In the genomic region with DNA sequence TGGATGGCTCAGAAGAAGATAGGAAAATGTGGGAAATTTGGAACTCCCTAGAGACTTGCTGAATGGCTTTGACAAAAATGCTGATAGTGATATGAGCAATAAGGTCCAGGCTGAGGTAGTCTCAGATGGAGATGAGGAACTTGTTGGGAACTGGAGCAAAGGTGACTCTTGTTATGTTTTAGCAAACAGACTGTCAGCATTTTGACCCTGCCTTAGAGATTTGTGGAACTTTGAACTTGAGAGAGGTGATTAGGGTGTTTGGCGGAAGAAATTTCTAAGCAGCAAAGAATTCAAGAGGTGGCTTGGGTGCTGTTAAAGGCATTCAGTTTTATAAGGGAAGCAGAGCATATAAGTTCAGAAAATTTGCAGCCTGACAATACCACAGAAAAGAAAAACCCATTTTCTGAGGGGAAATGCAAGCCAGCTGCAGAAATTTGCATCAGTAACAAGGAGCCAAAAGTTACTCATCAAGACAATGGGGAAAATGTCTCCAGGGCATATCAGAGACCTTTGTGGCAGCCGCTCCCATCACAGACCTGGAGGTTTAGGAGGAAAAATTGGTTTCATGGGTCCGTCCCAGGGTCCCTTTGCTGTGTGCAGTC, we compare ENCODE assay signal across 1 cellular context.
TF ChIP-seq lines count a peak whose summit lies in the region.
"Not testable (repeated sequence)": the region's sequence is repeated elsewhere in the genome, so short reads cannot be mapped to it uniquely, and the experiment has no call there.

No MANE protein-coding gene starts in this region.

TF ChIP-seq in HepG2, 621 proteins besides CTCF, POLR2A, EP300 and RAD21 (continued from another document):
- TF ChIP-seq, protein P1, sequence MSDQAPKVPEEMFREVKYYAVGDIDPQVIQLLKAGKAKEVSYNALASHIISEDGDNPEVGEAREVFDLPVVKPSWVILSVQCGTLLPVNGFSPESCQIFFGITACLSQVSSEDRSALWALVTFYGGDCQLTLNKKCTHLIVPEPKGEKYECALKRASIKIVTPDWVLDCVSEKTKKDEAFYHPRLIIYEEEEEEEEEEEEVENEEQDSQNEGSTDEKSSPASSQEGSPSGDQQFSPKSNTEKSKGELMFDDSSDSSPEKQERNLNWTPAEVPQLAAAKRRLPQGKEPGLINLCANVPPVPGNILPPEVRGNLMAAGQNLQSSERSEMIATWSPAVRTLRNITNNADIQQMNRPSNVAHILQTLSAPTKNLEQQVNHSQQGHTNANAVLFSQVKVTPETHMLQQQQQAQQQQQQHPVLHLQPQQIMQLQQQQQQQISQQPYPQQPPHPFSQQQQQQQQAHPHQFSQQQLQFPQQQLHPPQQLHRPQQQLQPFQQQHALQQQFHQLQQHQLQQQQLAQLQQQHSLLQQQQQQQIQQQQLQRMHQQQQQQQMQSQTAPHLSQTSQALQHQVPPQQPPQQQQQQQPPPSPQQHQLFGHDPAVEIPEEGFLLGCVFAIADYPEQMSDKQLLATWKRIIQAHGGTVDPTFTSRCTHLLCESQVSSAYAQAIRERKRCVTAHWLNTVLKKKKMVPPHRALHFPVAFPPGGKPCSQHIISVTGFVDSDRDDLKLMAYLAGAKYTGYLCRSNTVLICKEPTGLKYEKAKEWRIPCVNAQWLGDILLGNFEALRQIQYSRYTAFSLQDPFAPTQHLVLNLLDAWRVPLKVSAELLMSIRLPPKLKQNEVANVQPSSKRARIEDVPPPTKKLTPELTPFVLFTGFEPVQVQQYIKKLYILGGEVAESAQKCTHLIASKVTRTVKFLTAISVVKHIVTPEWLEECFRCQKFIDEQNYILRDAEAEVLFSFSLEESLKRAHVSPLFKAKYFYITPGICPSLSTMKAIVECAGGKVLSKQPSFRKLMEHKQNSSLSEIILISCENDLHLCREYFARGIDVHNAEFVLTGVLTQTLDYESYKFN (CRISPR knock-in tag; conservative IDR thresholded peaks at IDR 0.05), result peak; percentile 57
- TF ChIP-seq RXRB (CRISPR knock-in tag; IDR thresholded peaks at IDR 0.05; ENCODE audit: borderline replicate concordance), result peak; percentile 96
- peak; percentile 59; the same call in 1 of the 2 replicates for TF ChIP-seq ZMYM2 (CRISPR knock-in tag; IDR thresholded peaks at IDR 0.05)
- peak; percentile 21; the same call in 1 of the 2 replicates for TF ChIP-seq FOXA3 (CRISPR knock-in tag; IDR thresholded peaks at IDR 0.05)
- TF ChIP-seq PHF21A (CRISPR knock-in tag; IDR thresholded peaks at IDR 0.05), result peak; percentile 53; the same call in 1 of the 2 replicates
- peak; percentile 61 for TF ChIP-seq SKI (IDR thresholded peaks at IDR 0.05; ENCODE audit: partially characterized antibody)
- TF ChIP-seq ZMYM4 (CRISPR knock-in tag; IDR thresholded peaks at IDR 0.05), result peak; percentile 19; the same call in 1 of the 2 replicates
- TF ChIP-seq PPARG (CRISPR knock-in tag; conservative IDR thresholded peaks at IDR 0.05), result peak; percentile 97
- TF ChIP-seq, protein P2, sequence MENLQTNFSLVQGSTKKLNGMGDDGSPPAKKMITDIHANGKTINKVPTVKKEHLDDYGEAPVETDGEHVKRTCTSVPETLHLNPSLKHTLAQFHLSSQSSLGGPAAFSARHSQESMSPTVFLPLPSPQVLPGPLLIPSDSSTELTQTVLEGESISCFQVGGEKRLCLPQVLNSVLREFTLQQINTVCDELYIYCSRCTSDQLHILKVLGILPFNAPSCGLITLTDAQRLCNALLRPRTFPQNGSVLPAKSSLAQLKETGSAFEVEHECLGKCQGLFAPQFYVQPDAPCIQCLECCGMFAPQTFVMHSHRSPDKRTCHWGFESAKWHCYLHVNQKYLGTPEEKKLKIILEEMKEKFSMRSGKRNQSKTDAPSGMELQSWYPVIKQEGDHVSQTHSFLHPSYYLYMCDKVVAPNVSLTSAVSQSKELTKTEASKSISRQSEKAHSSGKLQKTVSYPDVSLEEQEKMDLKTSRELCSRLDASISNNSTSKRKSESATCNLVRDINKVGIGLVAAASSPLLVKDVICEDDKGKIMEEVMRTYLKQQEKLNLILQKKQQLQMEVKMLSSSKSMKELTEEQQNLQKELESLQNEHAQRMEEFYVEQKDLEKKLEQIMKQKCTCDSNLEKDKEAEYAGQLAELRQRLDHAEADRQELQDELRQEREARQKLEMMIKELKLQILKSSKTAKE (CRISPR knock-in tag; IDR thresholded peaks at IDR 0.05; ENCODE audit: borderline replicate concordance), result peak; percentile 29; the same call in 1 of the 2 replicates
- peak; percentile 68 for TF ChIP-seq HNF4A (CRISPR knock-in tag; IDR thresholded peaks at IDR 0.05)
- TF ChIP-seq NCOA2 (CRISPR knock-in tag; IDR thresholded peaks at IDR 0.05), result peak; percentile 52; the same call in 1 of the 2 replicates
- TF ChIP-seq, protein P3, sequence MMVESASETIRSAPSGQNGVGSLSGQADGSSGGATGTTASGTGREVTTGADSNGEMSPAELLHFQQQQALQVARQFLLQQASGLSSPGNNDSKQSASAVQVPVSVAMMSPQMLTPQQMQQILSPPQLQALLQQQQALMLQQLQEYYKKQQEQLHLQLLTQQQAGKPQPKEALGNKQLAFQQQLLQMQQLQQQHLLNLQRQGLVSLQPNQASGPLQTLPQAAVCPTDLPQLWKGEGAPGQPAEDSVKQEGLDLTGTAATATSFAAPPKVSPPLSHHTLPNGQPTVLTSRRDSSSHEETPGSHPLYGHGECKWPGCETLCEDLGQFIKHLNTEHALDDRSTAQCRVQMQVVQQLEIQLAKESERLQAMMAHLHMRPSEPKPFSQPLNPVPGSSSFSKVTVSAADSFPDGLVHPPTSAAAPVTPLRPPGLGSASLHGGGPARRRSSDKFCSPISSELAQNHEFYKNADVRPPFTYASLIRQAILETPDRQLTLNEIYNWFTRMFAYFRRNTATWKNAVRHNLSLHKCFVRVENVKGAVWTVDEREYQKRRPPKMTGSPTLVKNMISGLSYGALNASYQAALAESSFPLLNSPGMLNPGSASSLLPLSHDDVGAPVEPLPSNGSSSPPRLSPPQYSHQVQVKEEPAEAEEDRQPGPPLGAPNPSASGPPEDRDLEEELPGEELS (CRISPR knock-in tag; IDR thresholded peaks at IDR 0.05), result peak; percentile 16; the same call in 1 of the 2 replicates
- peak; percentile 54; the same call in 1 of the 2 replicates for TF ChIP-seq RXRA (CRISPR knock-in tag; IDR thresholded peaks at IDR 0.05)
- peak; percentile 21; the same call in 1 of the 2 replicates for TF ChIP-seq HDAC2 (CRISPR knock-in tag; IDR thresholded peaks at IDR 0.05)
- TF ChIP-seq HMG20A (CRISPR knock-in tag; IDR thresholded peaks at IDR 0.05; ENCODE audit: borderline replicate concordance), result peak; percentile 39; the same call in 1 of the 2 replicates
- TF ChIP-seq FOXK1 (CRISPR knock-in tag; IDR thresholded peaks at IDR 0.05; ENCODE audit: borderline replicate concordance, low read depth), result peak; percentile 30; the same call in 1 of the 2 replicates
- TF ChIP-seq, protein P4, sequence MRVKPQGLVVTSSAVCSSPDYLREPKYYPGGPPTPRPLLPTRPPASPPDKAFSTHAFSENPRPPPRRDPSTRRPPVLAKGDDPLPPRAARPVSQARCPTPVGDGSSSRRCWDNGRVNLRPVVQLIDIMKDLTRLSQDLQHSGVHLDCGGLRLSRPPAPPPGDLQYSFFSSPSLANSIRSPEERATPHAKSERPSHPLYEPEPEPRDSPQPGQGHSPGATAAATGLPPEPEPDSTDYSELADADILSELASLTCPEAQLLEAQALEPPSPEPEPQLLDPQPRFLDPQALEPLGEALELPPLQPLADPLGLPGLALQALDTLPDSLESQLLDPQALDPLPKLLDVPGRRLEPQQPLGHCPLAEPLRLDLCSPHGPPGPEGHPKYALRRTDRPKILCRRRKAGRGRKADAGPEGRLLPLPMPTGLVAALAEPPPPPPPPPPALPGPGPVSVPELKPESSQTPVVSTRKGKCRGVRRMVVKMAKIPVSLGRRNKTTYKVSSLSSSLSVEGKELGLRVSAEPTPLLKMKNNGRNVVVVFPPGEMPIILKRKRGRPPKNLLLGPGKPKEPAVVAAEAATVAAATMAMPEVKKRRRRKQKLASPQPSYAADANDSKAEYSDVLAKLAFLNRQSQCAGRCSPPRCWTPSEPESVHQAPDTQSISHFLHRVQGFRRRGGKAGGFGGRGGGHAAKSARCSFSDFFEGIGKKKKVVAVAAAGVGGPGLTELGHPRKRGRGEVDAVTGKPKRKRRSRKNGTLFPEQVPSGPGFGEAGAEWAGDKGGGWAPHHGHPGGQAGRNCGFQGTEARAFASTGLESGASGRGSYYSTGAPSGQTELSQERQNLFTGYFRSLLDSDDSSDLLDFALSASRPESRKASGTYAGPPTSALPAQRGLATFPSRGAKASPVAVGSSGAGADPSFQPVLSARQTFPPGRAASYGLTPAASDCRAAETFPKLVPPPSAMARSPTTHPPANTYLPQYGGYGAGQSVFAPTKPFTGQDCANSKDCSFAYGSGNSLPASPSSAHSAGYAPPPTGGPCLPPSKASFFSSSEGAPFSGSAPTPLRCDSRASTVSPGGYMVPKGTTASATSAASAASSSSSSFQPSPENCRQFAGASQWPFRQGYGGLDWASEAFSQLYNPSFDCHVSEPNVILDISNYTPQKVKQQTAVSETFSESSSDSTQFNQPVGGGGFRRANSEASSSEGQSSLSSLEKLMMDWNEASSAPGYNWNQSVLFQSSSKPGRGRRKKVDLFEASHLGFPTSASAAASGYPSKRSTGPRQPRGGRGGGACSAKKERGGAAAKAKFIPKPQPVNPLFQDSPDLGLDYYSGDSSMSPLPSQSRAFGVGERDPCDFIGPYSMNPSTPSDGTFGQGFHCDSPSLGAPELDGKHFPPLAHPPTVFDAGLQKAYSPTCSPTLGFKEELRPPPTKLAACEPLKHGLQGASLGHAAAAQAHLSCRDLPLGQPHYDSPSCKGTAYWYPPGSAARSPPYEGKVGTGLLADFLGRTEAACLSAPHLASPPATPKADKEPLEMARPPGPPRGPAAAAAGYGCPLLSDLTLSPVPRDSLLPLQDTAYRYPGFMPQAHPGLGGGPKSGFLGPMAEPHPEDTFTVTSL (CRISPR knock-in tag; IDR thresholded peaks at IDR 0.05; ENCODE audit: borderline replicate concordance), result 0 out of 2 replicates have a peak, but pooled peaks have one; percentile 24
- TF ChIP-seq ISL2 (CRISPR knock-in tag; IDR thresholded peaks at IDR 0.05), result peak; percentile 68
- TF ChIP-seq NR2F6 (IDR thresholded peaks at IDR 0.05), result peak; percentile 66
- TF ChIP-seq NR2F6 (CRISPR knock-in tag; IDR thresholded peaks at IDR 0.05), result peak; percentile 64
- peak; percentile 91 for TF ChIP-seq RARA (CRISPR knock-in tag; IDR thresholded peaks at IDR 0.05)
- TF ChIP-seq GATAD2A (CRISPR knock-in tag; IDR thresholded peaks at IDR 0.05), result peak; percentile 46; the same call in 1 of the 2 replicates
- TF ChIP-seq, protein P5, sequence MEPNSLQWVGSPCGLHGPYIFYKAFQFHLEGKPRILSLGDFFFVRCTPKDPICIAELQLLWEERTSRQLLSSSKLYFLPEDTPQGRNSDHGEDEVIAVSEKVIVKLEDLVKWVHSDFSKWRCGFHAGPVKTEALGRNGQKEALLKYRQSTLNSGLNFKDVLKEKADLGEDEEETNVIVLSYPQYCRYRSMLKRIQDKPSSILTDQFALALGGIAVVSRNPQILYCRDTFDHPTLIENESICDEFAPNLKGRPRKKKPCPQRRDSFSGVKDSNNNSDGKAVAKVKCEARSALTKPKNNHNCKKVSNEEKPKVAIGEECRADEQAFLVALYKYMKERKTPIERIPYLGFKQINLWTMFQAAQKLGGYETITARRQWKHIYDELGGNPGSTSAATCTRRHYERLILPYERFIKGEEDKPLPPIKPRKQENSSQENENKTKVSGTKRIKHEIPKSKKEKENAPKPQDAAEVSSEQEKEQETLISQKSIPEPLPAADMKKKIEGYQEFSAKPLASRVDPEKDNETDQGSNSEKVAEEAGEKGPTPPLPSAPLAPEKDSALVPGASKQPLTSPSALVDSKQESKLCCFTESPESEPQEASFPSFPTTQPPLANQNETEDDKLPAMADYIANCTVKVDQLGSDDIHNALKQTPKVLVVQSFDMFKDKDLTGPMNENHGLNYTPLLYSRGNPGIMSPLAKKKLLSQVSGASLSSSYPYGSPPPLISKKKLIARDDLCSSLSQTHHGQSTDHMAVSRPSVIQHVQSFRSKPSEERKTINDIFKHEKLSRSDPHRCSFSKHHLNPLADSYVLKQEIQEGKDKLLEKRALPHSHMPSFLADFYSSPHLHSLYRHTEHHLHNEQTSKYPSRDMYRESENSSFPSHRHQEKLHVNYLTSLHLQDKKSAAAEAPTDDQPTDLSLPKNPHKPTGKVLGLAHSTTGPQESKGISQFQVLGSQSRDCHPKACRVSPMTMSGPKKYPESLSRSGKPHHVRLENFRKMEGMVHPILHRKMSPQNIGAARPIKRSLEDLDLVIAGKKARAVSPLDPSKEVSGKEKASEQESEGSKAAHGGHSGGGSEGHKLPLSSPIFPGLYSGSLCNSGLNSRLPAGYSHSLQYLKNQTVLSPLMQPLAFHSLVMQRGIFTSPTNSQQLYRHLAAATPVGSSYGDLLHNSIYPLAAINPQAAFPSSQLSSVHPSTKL (CRISPR knock-in tag; IDR thresholded peaks at IDR 0.05), result peak; percentile 74
- TF ChIP-seq ZNF841 (CRISPR knock-in tag; IDR thresholded peaks at IDR 0.05; ENCODE audit: borderline replicate concordance), result peak; percentile 100
- TF ChIP-seq SOX6 (IDR thresholded peaks at IDR 0.05); CREM (CRISPR knock-in tag; IDR thresholded peaks at IDR 0.05); HNF4G (CRISPR knock-in tag; IDR thresholded peaks at IDR 0.05; ENCODE audit: borderline replicate concordance, low read depth); SOX13 (IDR thresholded peaks at IDR 0.05): not testable (repeated sequence)
- TF ChIP-seq SOX6 (CRISPR knock-in tag; IDR thresholded peaks at IDR 0.05), result peak; percentile 51
- TF ChIP-seq CREM (IDR thresholded peaks at IDR 0.05), result peak; percentile 39; the same call in 1 of the 2 replicates
- peak; percentile 82 for TF ChIP-seq BCL6 (CRISPR knock-in tag; IDR thresholded peaks at IDR 0.05)
- TF ChIP-seq ZNF264 (CRISPR knock-in tag; IDR thresholded peaks at IDR 0.05), result 0 out of 2 replicates have a peak, but pooled peaks have one; percentile 34
- 0 out of 2 replicates have a peak, but pooled peaks have one; percentile 33 for TF ChIP-seq ZNF546 (CRISPR knock-in tag; conservative IDR thresholded peaks at IDR 0.05)
- peak; percentile 35; the same call in 1 of the 2 replicates for TF ChIP-seq HNF4G (IDR thresholded peaks at IDR 0.05; ENCODE audit: borderline replicate concordance, low read depth, low read length)
- TF ChIP-seq SOX5 (CRISPR knock-in tag; IDR thresholded peaks at IDR 0.05; ENCODE audit: borderline replicate concordance), result peak; percentile 50; the same call in 1 of the 2 replicates
- 0 out of 2 replicates have a peak, but pooled peaks have one; percentile 31 for TF ChIP-seq GFI1 (CRISPR knock-in tag; IDR thresholded peaks at IDR 0.05; ENCODE audit: borderline replicate concordance)
- 0 out of 2 replicates have a peak, but pooled peaks have one; percentile 39 for TF ChIP-seq TARDBP (CRISPR knock-in tag; IDR thresholded peaks at IDR 0.05)
- peak in 1 of 2 experiments; percentile 38; a peak in 1 of 4 replicates for TF ChIP-seq SOX13 (CRISPR knock-in tag; conservative IDR thresholded peaks at IDR 0.05 in 1 of 2, IDR thresholded peaks at IDR 0.05 in 1 of 2)
- TF ChIP-seq POGZ (CRISPR knock-in tag; IDR thresholded peaks at IDR 0.05), result peak; percentile 27; the same call in 1 of the 2 replicates
